In genomic region chr15:81189583-81190283, GRCh38 we compare ENCODE assay signal across 1 cellular context.
TF ChIP-seq lines count a peak whose summit lies in the region.

No MANE protein-coding gene starts in this region.

TF ChIP-seq in IMR-90, 13 proteins besides CTCF, POLR2A, EP300 and RAD21 (continued from another document):
- TF ChIP-seq MAZ (IDR thresholded peaks at IDR 0.05; ENCODE audit: borderline replicate concordance, low read depth, low read length): no peak
- TF ChIP-seq FOS (IDR thresholded peaks at IDR 0.05; ENCODE audit: low read depth, low read length): peak; percentile 66
- no peak for TF ChIP-seq CHD1 (IDR thresholded peaks at IDR 0.05; ENCODE audit: low read depth, low read length)
